18 cellular contexts compared by ENCODE assay signal in genomic region chr13:76271728-76272232, GRCh38.
DNase-seq lines count a peak whose midpoint lies in the region; ATAC-seq and TF ChIP-seq lines count a peak whose summit lies in the region.
"Had no signal": no experiment of that assay in that cellular context is flagged by ENCODE, and none has a peak within 500 bp of the region (broad histone marks: within the 10 kb centered on the region; RNA-seq: fewer than 3 reads in every experiment).

No MANE protein-coding gene starts in this region.

- POLR2A ChIA-PET in WTC11 (lab: Charles Lee): no interaction called here

- H3K4me3 ChIP-seq in HUES6 (ENCODE audit: low read depth, low read length): no peak overlapping the region
- H3K4me3 ChIP-seq: BLaER1, SJSA1 had no signal

- H3K9ac ChIP-seq in HUES6 (ENCODE audit: low read length): peak overlapping the region; percentile 30
- H3K9ac ChIP-seq: BLaER1 had no signal

- no peaks in the 10 kb centered on the region; the same call in 1 of the 2 replicates for H3K27me3 Mint-ChIP-seq in WTC11 (ENCODE audit: low read depth)
- peaks cover 0 to 2% (median 0%) of the 10 kb centered on the region in 3 donors for H3K27me3 Mint-ChIP-seq in CD14-positive monocyte (ENCODE audit: low read depth in 3 of 3)

- H3K9me3 Mint-ChIP-seq in WTC11 (peaks cover 37% of the 10 kb centered on the region), CD14-positive monocyte (peaks cover 4 to 17% (median 9%) of the 10 kb centered on the region in 7 donors)

- DNase-seq in Daoy (ENCODE audit: low read depth) (peak; percentile 9), WTC11 (ENCODE audit: low spot score) (peak; percentile 10), foreskin melanocyte (peak; percentile 32), NCI-H1105 treated with DMSO at 0.1 percent for 48 hours (lab: John Stamatoyannopoulos, UW) (no peak), AG20443 (ENCODE audit: low spot score) (no peak), CD14-positive monocyte (ENCODE audit: low spot score) (no peak)
- DNase-seq: DND-41, H7, Kasumi-1, NCI-H1930, NCI-H2171, NCI-H446 treated with DMSO at 0.1 percent for 48 hours, PC-3 had no signal

- H3K36me3 ChIP-seq in HUES6 (ENCODE audit: control insufficient read depth, insufficient read depth, low read length): no peaks in the 10 kb centered on the region
- H3K36me3 ChIP-seq: BLaER1, SJSA1 had no signal

- 0 out of 2 replicates have a peak, but pooled peaks cover 6% of the 10 kb centered on the region for H3K36me3 Mint-ChIP-seq in WTC11
- no peaks in the 10 kb centered on the region for H3K36me3 Mint-ChIP-seq in CD14-positive monocyte
- H3K36me3 Mint-ChIP-seq: IgD-negative memory B cell had no signal

- no peak overlapping the region for H3K4me3 Mint-ChIP-seq in WTC11
- no peak overlapping the region for H3K4me3 Mint-ChIP-seq in CD14-positive monocyte
- H3K4me3 Mint-ChIP-seq: IgD-negative memory B cell had no signal

- no peaks in the 10 kb centered on the region for H3K4me1 Mint-ChIP-seq in WTC11
- no peaks in the 10 kb centered on the region for H3K4me1 Mint-ChIP-seq in CD14-positive monocyte
- H3K4me1 Mint-ChIP-seq: IgD-negative memory B cell had no signal

- no peaks in the 10 kb centered on the region for H3K27me3 ChIP-seq in HUES6 (ENCODE audit: control insufficient read depth, insufficient read depth, low read length)
- H3K27me3 ChIP-seq: BLaER1, SJSA1 had no signal

- CTCF ChIA-PET in WTC11 (lab: Charles Lee): no interaction called here

- H3K27ac Mint-ChIP-seq in WTC11 (no peak overlapping the region), CD14-positive monocyte (no peak overlapping the region)
- H3K27ac Mint-ChIP-seq: IgD-negative memory B cell had no signal

- ATAC-seq in WTC11 (peak; percentile 84), GM18858 (IDR thresholded peaks at IDR 0.05; ENCODE audit: unreplicated experiment) (no peak)
- ATAC-seq: PC-3 had no signal

- no peaks in the 10 kb centered on the region for H3K4me1 ChIP-seq in HUES6 (ENCODE audit: control insufficient read depth, insufficient read depth, low read length)
- H3K4me1 ChIP-seq: BLaER1, SJSA1 had no signal

- no peaks in the 10 kb centered on the region; the same call in 1 of the 2 replicates for H3K9me3 ChIP-seq in HUES6 (ENCODE audit: control insufficient read depth, insufficient read depth, low read depth, low read length)
- H3K9me3 ChIP-seq: BLaER1, SJSA1 had no signal

- no peak for TF ChIP-seq CTCF in WTC11 (IDR thresholded peaks at IDR 0.05)
- no peak for TF ChIP-seq CTCF in CD14-positive monocyte (IDR thresholded peaks at IDR 0.05)

- intact Hi-C loops in CD14-positive monocyte (cut with micrococcal nuclease): no loop called here

- H3K27ac ChIP-seq in HUES6 (ENCODE audit: low read depth, low read length): no peak overlapping the region
- H3K27ac ChIP-seq: BLaER1, SJSA1 had no signal

TF ChIP-seq in WTC11, 78 proteins besides CTCF, POLR2A, EP300 and RAD21:
- TF ChIP-seq PRDM15 (CRISPR knock-in tag; IDR thresholded peaks at IDR 0.05) (no peak), MAX (CRISPR knock-in tag; IDR thresholded peaks at IDR 0.05) (no peak), ZNF425 (CRISPR knock-in tag; conservative IDR thresholded peaks at IDR 0.05) (no peak), FOXK1 (CRISPR knock-in tag; IDR thresholded peaks at IDR 0.05) (no peak)
TF ChIP-seq in WTC11: peak in this region for 0.

Comparison
In these comparisons a context has a peak if more than half of its experiments do, and no peak if none do; other contexts are left out.
1. DNase-seq: peak in Daoy (single experiment), WTC11 (single experiment) and foreskin melanocyte (single experiment); none in NCI-H1105 treated with DMSO at 0.1 percent for 48 hours (single experiment), AG20443 (single experiment) and CD14-positive monocyte (single experiment).